23 cellular contexts compared by ENCODE assay signal in genomic region chr4:150149381-150149780, GRCh38.
DNase-seq lines count a peak whose midpoint lies in the region; ATAC-seq and TF ChIP-seq lines count a peak whose summit lies in the region.
"Had no signal": no experiment of that assay in that cellular context is flagged by ENCODE, and none has a peak within 500 bp of the region (broad histone marks: within the 10 kb centered on the region; RNA-seq: fewer than 3 reads in every experiment).

No MANE protein-coding gene starts in this region.

- no peaks in the 10 kb centered on the region for H3K9me3 Mint-ChIP-seq in MCF 10A (ENCODE audit: unreplicated experiment)
- H3K9me3 Mint-ChIP-seq: activated naive CD8-positive, alpha-beta T cell treated with anti-CD3 and anti-CD28 coated beads for 36 hours; activated T-helper 1 cell treated with anti-CD3 and anti-CD28 coated beads, Interleukin-12 subunit alpha, Interleukin-12 subunit beta, Interleukin-2, Interleukin-4 antibody, amounts not matched to agents 30 ng/mL and 10 ng/mL and 1 ng/mL, durations not matched to agents 14 hours and 24 hours and 36 hours; mesothelial cell of epicardium; T-helper 2 cell treated with Interferon-gamma antibody and Interleukin-4, amounts not matched to agents 5 μg/mL and 100 μg/mL, for 36 hours had no signal

- H3K4me3 Mint-ChIP-seq in MCF 10A (ENCODE audit: unreplicated experiment) = no peak overlapping the region
- H3K4me3 Mint-ChIP-seq: activated naive CD8-positive, alpha-beta T cell treated with anti-CD3 and anti-CD28 coated beads for 36 hours; activated T-helper 1 cell treated with anti-CD3 and anti-CD28 coated beads, Interleukin-12 subunit alpha, Interleukin-12 subunit beta, Interleukin-2, Interleukin-4 antibody, amounts not matched to agents 30 ng/mL and 10 ng/mL and 1 ng/mL, durations not matched to agents 14 hours and 24 hours and 36 hours; mesothelial cell of epicardium; T-helper 2 cell treated with Interferon-gamma antibody and Interleukin-4, amounts not matched to agents 5 μg/mL and 100 μg/mL, for 36 hours had no signal

- BruUV-seq in MCF 10A (replicated peaks; lab: Mats Ljungman, UMichigan) = no TSS peak

- no peaks in the 10 kb centered on the region for H3K79me2 ChIP-seq in MM.1S (ENCODE audit: low read length)

- no peaks in the 10 kb centered on the region for H3F3A ChIP-seq in MM.1S (ENCODE audit: insufficient read depth, low read length)

- H3K9me3 ChIP-seq in MG63 (no peaks in the 10 kb centered on the region), MM.1S (replicated peaks; ENCODE audit: insufficient read depth, low read length) (no peaks in the 10 kb centered on the region)
- H3K9me3 ChIP-seq: esophagus squamous epithelium, SJSA1, stomach, upper lobe of right lung had no signal

- H3K36me3 ChIP-seq in MG63 (no peaks in the 10 kb centered on the region; the same call in 1 of the 2 replicates), MM.1S (replicated peaks; ENCODE audit: insufficient read depth, low read length) (no peaks in the 10 kb centered on the region)
- H3K36me3 ChIP-seq: esophagus squamous epithelium, SJSA1, stomach, upper lobe of right lung had no signal

- peak; percentile 97 for DNase-seq in AG10803 (ENCODE audit: low read depth)
- peak; percentile 33 for DNase-seq in MG63
- peak; percentile 89 for DNase-seq in fibroblast of gingiva (ENCODE audit: low read depth)
- DNase-seq in omental fat pad (ENCODE audit: low spot score) = no peak
- DNase-seq in MCF 10A (ENCODE audit: unreplicated experiment) = no peak
- no peak for DNase-seq in MM.1S
- DNase-seq in NCI-H1436 (lab: John Stamatoyannopoulos, UW) = no peak
- DNase-seq: activated CD4-positive, CD25-positive, alpha-beta regulatory T cell; activated naive CD8-positive, alpha-beta T cell treated with anti-CD3 and anti-CD28 coated beads for 36 hours; central memory CD4-positive, alpha-beta T cell; effector CD8-positive, alpha-beta T cell; esophagus squamous epithelium; NCI-H1092 treated with DMSO at 0.1 percent for 48 hours; NCI-H526 treated with DMSO at 0.1 percent for 48 hours; PC-3; stomach; upper lobe of right lung had no signal

- no peaks in the 10 kb centered on the region for H4K20me1 ChIP-seq in MM.1S (ENCODE audit: insufficient read depth, low read length)

- H3K4me3 ChIP-seq in AG10803 (ENCODE audit: low read length) (no peak overlapping the region), MG63 (no peak overlapping the region), MM.1S (ENCODE audit: low read length) (no peak overlapping the region)
- H3K4me3 ChIP-seq: esophagus squamous epithelium, SJSA1, stomach, upper lobe of right lung had no signal

- H3K9me2 ChIP-seq in MM.1S (replicated peaks; ENCODE audit: insufficient read depth, low read length) = no peaks in the 10 kb centered on the region

- TF ChIP-seq CTCF in AG10803 (conservative IDR thresholded peaks at IDR 0.05; ENCODE audit: low read length) = no peak
- no peak for TF ChIP-seq CTCF in omental fat pad (IDR thresholded peaks at IDR 0.05)
- no peak for TF ChIP-seq CTCF in MCF 10A (IDR thresholded peaks at IDR 0.05; ENCODE audit: unreplicated experiment)
- TF ChIP-seq CTCF in MM.1S (IDR thresholded peaks at IDR 0.05; ENCODE audit: low read length) = no peak

- H3K27ac Mint-ChIP-seq in MCF 10A (ENCODE audit: low read depth, unreplicated experiment) = no peak overlapping the region
- H3K27ac Mint-ChIP-seq: activated naive CD8-positive, alpha-beta T cell treated with anti-CD3 and anti-CD28 coated beads for 36 hours; activated T-helper 1 cell treated with anti-CD3 and anti-CD28 coated beads, Interleukin-12 subunit alpha, Interleukin-12 subunit beta, Interleukin-2, Interleukin-4 antibody, amounts not matched to agents 30 ng/mL and 10 ng/mL and 1 ng/mL, durations not matched to agents 14 hours and 24 hours and 36 hours; mesothelial cell of epicardium; T-helper 2 cell treated with Interferon-gamma antibody and Interleukin-4, amounts not matched to agents 5 μg/mL and 100 μg/mL, for 36 hours had no signal

- H3K27me3 ChIP-seq in MG63 (no peaks in the 10 kb centered on the region), MM.1S (replicated peaks; ENCODE audit: insufficient read depth, low read length) (no peaks in the 10 kb centered on the region)
- H3K27me3 ChIP-seq: SJSA1, stomach, upper lobe of right lung had no signal

- intact Hi-C loops in MCF 10A (cut with micrococcal nuclease) = loop anchor here (1.0 kb wide), 1 partner anchor 12 kb away; no protein-coding TSS in a partner anchor

- H3K4me1 ChIP-seq in MM.1S (ENCODE audit: low read length) = no peaks in the 10 kb centered on the region

- H3K4me2 ChIP-seq in MM.1S (ENCODE audit: low read depth, low read length) = no peak overlapping the region
- H3K4me2 ChIP-seq: KMS-11 had no signal

- H3K4me1 Mint-ChIP-seq in MCF 10A (ENCODE audit: insufficient read depth, unreplicated experiment) = no peaks in the 10 kb centered on the region
- H3K4me1 Mint-ChIP-seq: activated naive CD8-positive, alpha-beta T cell treated with anti-CD3 and anti-CD28 coated beads for 36 hours had no signal

- H3K27ac ChIP-seq in MM.1S (ENCODE audit: low read length) = no peak overlapping the region
- H3K27ac ChIP-seq: esophagus squamous epithelium, KMS-11, SJSA1, stomach, upper lobe of right lung had no signal

- no peak overlapping the region for H3K9ac ChIP-seq in MM.1S (ENCODE audit: low read length)
- H3K9ac ChIP-seq: KMS-11 had no signal

- H3K36me3 Mint-ChIP-seq in MCF 10A (ENCODE audit: insufficient read depth, unreplicated experiment) = no peaks in the 10 kb centered on the region
- H3K36me3 Mint-ChIP-seq: activated naive CD8-positive, alpha-beta T cell treated with anti-CD3 and anti-CD28 coated beads for 36 hours had no signal

- ATAC-seq in omental fat pad (ENCODE audit: low FRiP score) (peak; percentile 72), GM19463 (IDR thresholded peaks at IDR 0.05; ENCODE audit: unreplicated experiment) (no peak)
- ATAC-seq: PC-3, upper lobe of right lung had no signal

- H2AFZ ChIP-seq in MM.1S (ENCODE audit: low read length) = no peak overlapping the region

- no peaks in the 10 kb centered on the region for H3K27me3 Mint-ChIP-seq in MCF 10A (ENCODE audit: insufficient read depth, unreplicated experiment)

- CTCF ChIA-PET in MCF 10A (lab: Yijun Ruan, JAX) = interaction anchor here (0.6 to 0.7 kb wide), 3 partner anchors 168 to 967 kb away, joined by 3 to 4 read pairs (median 3); no protein-coding TSS in a partner anchor

- POLR2A ChIA-PET in MCF 10A (lab: Yijun Ruan, JAX) = no interaction called here

Comparison
In these comparisons a context has a peak if more than half of its experiments do, and no peak if none do; other contexts are left out.
1. DNase-seq: peak in AG10803 (single experiment), MG63 (single experiment) and fibroblast of gingiva (single experiment); none in omental fat pad (single experiment), MCF 10A (single experiment), MM.1S (single experiment) and NCI-H1436 (single experiment).